17 cellular contexts compared by ENCODE assay signal in the genomic region with DNA sequence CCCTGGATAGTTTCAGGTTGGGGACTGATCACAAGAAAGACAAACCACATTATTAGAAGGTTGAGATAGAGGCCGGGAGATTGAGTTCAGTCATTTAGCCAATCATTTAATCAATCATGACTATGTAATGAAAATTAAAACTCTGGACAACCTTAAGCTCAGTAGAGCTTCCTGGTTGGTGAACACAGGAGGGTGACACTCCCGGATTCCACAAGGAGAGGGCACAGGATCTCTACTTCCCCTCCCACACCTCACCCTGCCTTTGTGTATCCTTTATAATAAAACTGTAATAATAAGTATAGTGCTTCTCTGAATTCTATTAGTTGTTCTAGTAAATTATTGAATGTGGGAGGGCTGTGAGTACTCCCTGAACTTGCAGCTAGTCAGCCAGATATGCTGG.
DNase-seq lines count a peak whose midpoint lies in the region; ATAC-seq, FAIRE-seq and TF ChIP-seq lines count a peak whose summit lies in the region.
"Had no signal": no experiment of that assay in that cellular context is flagged by ENCODE, and none has a peak within 500 bp of the region (broad histone marks: within the 10 kb centered on the region; RNA-seq: fewer than 3 reads in every experiment).

No MANE protein-coding gene starts in this region.

- no peaks in the 10 kb centered on the region; the same call in 1 of the 2 replicates for H3K79me2 ChIP-seq in HCT116 (ENCODE audit: insufficient read depth, low read length)
- H3K79me2 ChIP-seq in trophoblast cell (ENCODE audit: control insufficient read depth, insufficient read depth, low read length, poor library complexity), result no peaks in the 10 kb centered on the region

- H3K9ac ChIP-seq in HCT116 (ENCODE audit: low read length), result no peak overlapping the region
- H3K9ac ChIP-seq in colonic mucosa (ENCODE audit: low read depth in 2 of 2, low read length in 2 of 2), result no peak overlapping the region
- no peak overlapping the region for H3K9ac ChIP-seq in mesenchymal stem cell (ENCODE audit: low read length)
- H3K9ac ChIP-seq in trophoblast cell (ENCODE audit: low read length), result no peak overlapping the region
- H3K9ac ChIP-seq: BLaER1 had no signal

- H3K23ac ChIP-seq in mesenchymal stem cell (ENCODE audit: low read length in 2 of 2), result no peak overlapping the region
- H3K23ac ChIP-seq in trophoblast cell (ENCODE audit: low read length), result no peak overlapping the region

- FAIRE-seq in small intestine (lab: Jason Lieb, UNC), result no peak

- H4K8ac ChIP-seq in mesenchymal stem cell (ENCODE audit: low read length), result peak overlapping the region; percentile 61
- no peak overlapping the region for H4K8ac ChIP-seq in trophoblast cell (ENCODE audit: low read depth, low read length)

- no peak overlapping the region for H3K4me3 Mint-ChIP-seq in activated naive CD4-positive, alpha-beta T cell treated with anti-CD3 and anti-CD28 coated beads, Interleukin-2, amount 10 ng/mL, durations not matched to agents 7 days and 5 days
- H3K4me3 Mint-ChIP-seq: CD14-positive monocyte; CD4-positive, alpha-beta memory T cell; H9 had no signal

- TF ChIP-seq POLR2A in HCT116 (IDR thresholded peaks at IDR 0.05; ENCODE audit: borderline replicate concordance, extremely low read depth, insufficient read depth, insufficient read length), result no peak

- H3K27ac Mint-ChIP-seq in activated naive CD4-positive, alpha-beta T cell treated with anti-CD3 and anti-CD28 coated beads, Interleukin-2, amount 10 ng/mL, durations not matched to agents 7 days and 5 days, result no peak overlapping the region
- H3K27ac Mint-ChIP-seq: CD14-positive monocyte, H9 had no signal

- no TSS peak for BruUV-seq in HCT116 (replicated peaks; lab: Mats Ljungman, UMichigan)

- no peak overlapping the region for H2AFZ ChIP-seq in HCT116 (ENCODE audit: low read depth, low read length, poor library complexity, severe bottlenecking)
- no peak overlapping the region for H2AFZ ChIP-seq in mesenchymal stem cell (ENCODE audit: low read depth, low read length)
- no peak overlapping the region for H2AFZ ChIP-seq in trophoblast cell (ENCODE audit: insufficient read depth, low read length, poor library complexity)

- POLR2A ChIA-PET in HCT116 (lab: Charles Lee), result no interaction called here
- POLR2A ChIA-PET in GM10248 (lab: Yijun Ruan, JAX), result no interaction called here

- H2BK15ac ChIP-seq in mesenchymal stem cell (ENCODE audit: low read depth, poor library complexity, severe bottlenecking), result no peak overlapping the region

- H2BK5ac ChIP-seq in mesenchymal stem cell (ENCODE audit: low read depth, low read length, poor library complexity, severe bottlenecking), result no peak overlapping the region
- H2BK5ac ChIP-seq in trophoblast cell (ENCODE audit: low read depth, low read length, poor library complexity), result no peak overlapping the region

- H3K79me1 ChIP-seq in mesenchymal stem cell (replicated peaks; ENCODE audit: low read length, poor library complexity, severe bottlenecking) (peaks cover 6% of the 10 kb centered on the region), trophoblast cell (ENCODE audit: low read length) (no peaks in the 10 kb centered on the region)

- H3K27me3 ChIP-seq in HCT116 (ENCODE audit: insufficient read depth, low read length), result no peaks in the 10 kb centered on the region
- no peaks in the 10 kb centered on the region for H3K27me3 ChIP-seq in colonic mucosa
- no peaks in the 10 kb centered on the region for H3K27me3 ChIP-seq in mesenchymal stem cell (ENCODE audit: control insufficient read depth in 1 of 2, insufficient read depth in 1 of 2, low read length in 2 of 2)
- H3K27me3 ChIP-seq in small intestine (ENCODE audit: control insufficient read depth in 2 of 2, insufficient read depth in 2 of 2, low read length in 2 of 2), result no peaks in the 10 kb centered on the region
- no peaks in the 10 kb centered on the region for H3K27me3 ChIP-seq in MG63
- H3K27me3 ChIP-seq in trophoblast cell (ENCODE audit: insufficient read depth, low read length), result no peaks in the 10 kb centered on the region
- H3K27me3 ChIP-seq: BLaER1 had no signal

- peak overlapping the region; percentile 19 for H2AK5ac ChIP-seq in mesenchymal stem cell (ENCODE audit: low read length, severe bottlenecking)
- H2AK5ac ChIP-seq in trophoblast cell (ENCODE audit: low read length), result no peak overlapping the region

- TF ChIP-seq CTCF in HCT116 (IDR thresholded peaks at IDR 0.05 in 2 of 3, conservative IDR thresholded peaks at IDR 0.05 in 1 of 3; ENCODE audit: borderline replicate concordance in 1 of 3, insufficient read depth in 1 of 3, low read depth in 2 of 3, low read length in 2 of 3) (no peak), colonic mucosa (IDR thresholded peaks at IDR 0.05) (no peak), GM10248 (IDR thresholded peaks at IDR 0.05; ENCODE audit: control extremely low read depth, extremely low read depth, low read depth, missing control alignments) (no peak)

- H3K4me2 ChIP-seq in HCT116 (ENCODE audit: low read length) (0 out of 2 replicates have a peak overlapping the region, but pooled peaks have one; percentile 24), mesenchymal stem cell (ENCODE audit: low read length, poor library complexity, severe bottlenecking) (no peak overlapping the region), trophoblast cell (ENCODE audit: low read length) (no peak overlapping the region)
- H3K4me2 ChIP-seq: BLaER1 had no signal

- H3K4me3 ChIP-seq in HCT116 (replicated peaks in 1 of 2; ENCODE audit: low read depth in 1 of 2, low read length in 2 of 2) (no peak overlapping the region), colonic mucosa (no peak overlapping the region), mesenchymal stem cell (ENCODE audit: insufficient read depth in 1 of 2, low read depth in 1 of 2, low read length in 2 of 2) (no peak overlapping the region), small intestine (ENCODE audit: low read depth in 1 of 2, low read length in 2 of 2) (no peak overlapping the region), MG63 (no peak overlapping the region), trophoblast cell (ENCODE audit: low read depth, low read length) (no peak overlapping the region)
- H3K4me3 ChIP-seq: BLaER1 had no signal

- H3K4me1 ChIP-seq in HCT116 (ENCODE audit: control insufficient read depth in 1 of 2, insufficient read depth in 2 of 2, low read length in 2 of 2), result peaks cover 27 to 28% of the 10 kb centered on the region in 2 experiments
- no peaks in the 10 kb centered on the region for H3K4me1 ChIP-seq in colonic mucosa
- H3K4me1 ChIP-seq in mesenchymal stem cell (ENCODE audit: control insufficient read depth, insufficient read depth, low read depth, low read length), result peaks cover 6% of the 10 kb centered on the region
- H3K4me1 ChIP-seq in small intestine (ENCODE audit: control insufficient read depth in 2 of 2, insufficient read depth in 1 of 2, low read depth in 1 of 2, low read length in 1 of 2), result peaks cover 2 to 3% of the 10 kb centered on the region in 2 donors
- H3K4me1 ChIP-seq in trophoblast cell (ENCODE audit: control insufficient read depth in 1 of 2, insufficient read depth in 2 of 2, low read length in 2 of 2), result no peaks in the 10 kb centered on the region
- H3K4me1 ChIP-seq: BLaER1 had no signal

- RAD21 ChIA-PET in HCT116 (lab: Charles Lee; ENCODE audit: low non-redundant PET in 1 of 2, low total read pairs in 2 of 2, uncharacterized antibody in 2 of 2, unreplicated experiment in 2 of 2), result no interaction called here

- peaks cover 5% of the 10 kb centered on the region for H3K9me3 Mint-ChIP-seq in activated naive CD4-positive, alpha-beta T cell treated with anti-CD3 and anti-CD28 coated beads, Interleukin-2, amount 10 ng/mL, durations not matched to agents 7 days and 5 days
- H3K9me3 Mint-ChIP-seq: H9 had no signal

- no peaks in the 10 kb centered on the region for H3K9me3 ChIP-seq in HCT116 (ENCODE audit: control insufficient read depth in 1 of 2, insufficient read depth in 1 of 2, low read depth in 1 of 2, low read length in 2 of 2)
- no peaks in the 10 kb centered on the region for H3K9me3 ChIP-seq in colonic mucosa
- H3K9me3 ChIP-seq in mesenchymal stem cell (ENCODE audit: control insufficient read depth, low read length), result no peaks in the 10 kb centered on the region
- no peaks in the 10 kb centered on the region for H3K9me3 ChIP-seq in small intestine (ENCODE audit: control insufficient read depth, low read depth)
- peaks cover 8% of the 10 kb centered on the region for H3K9me3 ChIP-seq in MG63
- H3K9me3 ChIP-seq in trophoblast cell (ENCODE audit: insufficient read depth, low read depth, low read length), result peaks cover 4% of the 10 kb centered on the region

- H3K27me3 Mint-ChIP-seq in activated naive CD4-positive, alpha-beta T cell treated with anti-CD3 and anti-CD28 coated beads, Interleukin-2, amount 10 ng/mL, durations not matched to agents 7 days and 5 days, result no peaks in the 10 kb centered on the region
- H3K27me3 Mint-ChIP-seq: CD4-positive, alpha-beta memory T cell had no signal

- no peaks in the 10 kb centered on the region for H4K20me1 ChIP-seq in HCT116 (ENCODE audit: insufficient read depth)
- H4K20me1 ChIP-seq: BLaER1 had no signal

- CTCF ChIA-PET in HCT116 (lab: Charles Lee) (no interaction called here), GM10248 (lab: Yijun Ruan, JAX) (interaction anchor here (1.6 kb wide), 1 partner anchor 19 kb away, joined by 4 read pairs; no protein-coding TSS in a partner anchor)
- CTCF ChIA-PET in activated naive CD4-positive, alpha-beta T cell treated with anti-CD3 and anti-CD28 coated beads, Interleukin-2, amount 10 ng/mL, durations not matched to agents 7 days and 5 days (lab: Charles Lee), result interaction anchor here (0.6 kb wide), 1 partner anchor 196 kb away, joined by 3 read pairs; no protein-coding TSS in a partner anchor

- H3K14ac ChIP-seq in mesenchymal stem cell (ENCODE audit: low read length in 2 of 2) (no peak overlapping the region), trophoblast cell (ENCODE audit: low read length) (no peak overlapping the region)

- H3K4me1 Mint-ChIP-seq in activated naive CD4-positive, alpha-beta T cell treated with anti-CD3 and anti-CD28 coated beads, Interleukin-2, amount 10 ng/mL, durations not matched to agents 7 days and 5 days, result no peaks in the 10 kb centered on the region
- H3K4me1 Mint-ChIP-seq: CD14-positive monocyte had no signal

- peak; percentile 50 for ATAC-seq in HCT116

- H2BK12ac ChIP-seq in mesenchymal stem cell (ENCODE audit: low read length in 2 of 2) (no peak overlapping the region), trophoblast cell (ENCODE audit: low read length) (no peak overlapping the region)

- H3K4ac ChIP-seq in mesenchymal stem cell (ENCODE audit: low read depth in 1 of 2, low read length in 2 of 2) (no peak overlapping the region), trophoblast cell (ENCODE audit: low read depth, low read length) (no peak overlapping the region)

- H3K36me3 ChIP-seq in HCT116 (ENCODE audit: control insufficient read depth in 1 of 2, insufficient read depth in 2 of 2, low read length in 2 of 2) (no peaks in the 10 kb centered on the region), colonic mucosa (no peaks in the 10 kb centered on the region), mesenchymal stem cell (ENCODE audit: control insufficient read depth in 1 of 2, insufficient read depth in 2 of 2, low read depth in 1 of 2, low read length in 2 of 2) (no peaks in the 10 kb centered on the region), small intestine (ENCODE audit: control insufficient read depth in 2 of 2, insufficient read depth in 2 of 2, low read length in 2 of 2) (no peaks in the 10 kb centered on the region), MG63 (no peaks in the 10 kb centered on the region), trophoblast cell (ENCODE audit: control insufficient read depth in 1 of 2, insufficient read depth in 2 of 2, low read length in 2 of 2) (peaks cover 1 to 3% of the 10 kb centered on the region in 2 experiments)

- intact Hi-C loops in HCT116 (cut with micrococcal nuclease) (no loop called here), colonic mucosa (cut with DNase I) (no loop called here)

- H3K36me3 Mint-ChIP-seq in activated naive CD4-positive, alpha-beta T cell treated with anti-CD3 and anti-CD28 coated beads, Interleukin-2, amount 10 ng/mL, durations not matched to agents 7 days and 5 days, result no peaks in the 10 kb centered on the region

- H3K18ac ChIP-seq in mesenchymal stem cell (ENCODE audit: low read depth in 1 of 2, low read length in 2 of 2) (no peak overlapping the region), trophoblast cell (ENCODE audit: low read length) (no peak overlapping the region)

- H3K9me2 ChIP-seq in HCT116 (ENCODE audit: insufficient read depth), result no peaks in the 10 kb centered on the region

- TF ChIP-seq RAD21 in HCT116 (IDR thresholded peaks at IDR 0.05; ENCODE audit: low read depth), result no peak

- no peak for DNase-seq in HCT116 (ENCODE audit: low read depth, low spot score)
- no peak for DNase-seq in colonic mucosa
- DNase-seq in mesenchymal stem cell, result no peak
- peak; percentile 48 for DNase-seq in small intestine
- no peak for DNase-seq in MG63
- DNase-seq in activated naive CD4-positive, alpha-beta T cell treated with anti-CD3 and anti-CD28 coated beads, Interleukin-2, amount 10 ng/mL, durations not matched to agents 7 days and 5 days, result no peak
- DNase-seq in GM10248 (ENCODE audit: extremely low spot score), result no peak
- DNase-seq in trophoblast cell, result no peak
- DNase-seq: 8988T; CD4-positive, alpha-beta memory T cell; DMS153; DMS79; GDM1; GOT3; H9 had no signal

- no peak overlapping the region for H4K12ac ChIP-seq in trophoblast cell (ENCODE audit: low read depth, low read length)

- 100% methylated on average over 1 of the region's 2 CpGs for WGBS in mesenchymal stem cell
- WGBS in small intestine, 3 donors, result 14 to 64% (median 40%) methylated on average over 2 of the region's 2 CpGs
- no CpG with 5 or more reads among the region's 2 CpGs for WGBS in trophoblast cell (ENCODE audit: extremely low coverage, insufficient coverage, insufficient read length)

- H2BK120ac ChIP-seq in mesenchymal stem cell (ENCODE audit: low read depth, low read length) (no peak overlapping the region), trophoblast cell (ENCODE audit: insufficient read depth, low read length, poor library complexity) (no peak overlapping the region)

- H4K91ac ChIP-seq in mesenchymal stem cell (ENCODE audit: low read length), result no peak overlapping the region
- no peak overlapping the region for H4K91ac ChIP-seq in trophoblast cell (ENCODE audit: low read depth, low read length)

- H3K27ac ChIP-seq in HCT116 (ENCODE audit: low read depth, low read length), result no peak overlapping the region
- H3K27ac ChIP-seq in colonic mucosa, result peak overlapping the region; percentile 15
- no peak overlapping the region for H3K27ac ChIP-seq in mesenchymal stem cell (ENCODE audit: low read length, poor library complexity, severe bottlenecking)
- H3K27ac ChIP-seq in small intestine (ENCODE audit: low read depth in 1 of 2, low read length in 1 of 2), result peak overlapping the region in 1 of 2 donors; percentile 12
- H3K27ac ChIP-seq in trophoblast cell (ENCODE audit: low read depth, low read length), result no peak overlapping the region
- H3K27ac ChIP-seq: BLaER1 had no signal
